ENCODE assay signal across 1 cellular context in genomic region chr6:15386110-15386755, GRCh38.
TF ChIP-seq lines count a peak whose summit lies in the region.

No MANE protein-coding gene starts in this region.

TF ChIP-seq in HEK293, 187 proteins besides CTCF, POLR2A, EP300 and RAD21 (continued from another document):
- peak; percentile 37; the same call in 1 of the 2 replicates for TF ChIP-seq ZSCAN4 (tag by site-specific recombination; IDR thresholded peaks at IDR 0.05)
- no peak for TF ChIP-seq KLF7 (tag by site-specific recombination; IDR thresholded peaks at IDR 0.05; ENCODE audit: borderline replicate concordance)
- no peak for TF ChIP-seq SP2 (tag by site-specific recombination; IDR thresholded peaks at IDR 0.05)
- TF ChIP-seq ZNF624 (tag by site-specific recombination; IDR thresholded peaks at IDR 0.05), result no peak
- no peak for TF ChIP-seq ZNF837 (tag by site-specific recombination; IDR thresholded peaks at IDR 0.05)
- no peak for TF ChIP-seq ZNF112 (tag by site-specific recombination; IDR thresholded peaks at IDR 0.05)
- no peak for TF ChIP-seq HOXC10 (CRISPR knock-in tag; IDR thresholded peaks at IDR 0.05)
- no peak for TF ChIP-seq ZNF174 (tag by site-specific recombination; IDR thresholded peaks at IDR 0.05)
- no peak for TF ChIP-seq GLI4 (tag by site-specific recombination; IDR thresholded peaks at IDR 0.05)
- TF ChIP-seq ZNF2 (tag by site-specific recombination; IDR thresholded peaks at IDR 0.05), result 0 out of 2 replicates have a peak, but pooled peaks have one; percentile 37
- no peak for TF ChIP-seq ZNF76 (tag by site-specific recombination; IDR thresholded peaks at IDR 0.05; ENCODE audit: borderline replicate concordance, low read depth)
- peak; percentile 93 for TF ChIP-seq FEZF1 (tag by site-specific recombination; IDR thresholded peaks at IDR 0.05)
- no peak for TF ChIP-seq ZNF157 (tag by site-specific recombination; IDR thresholded peaks at IDR 0.05)
- TF ChIP-seq ELK4 (IDR thresholded peaks at IDR 0.05; ENCODE audit: borderline replicate concordance, low read depth, low read length), result no peak
- TF ChIP-seq ZNF747 (tag by site-specific recombination; IDR thresholded peaks at IDR 0.05), result no peak
- TF ChIP-seq ZFHX2 (tag by site-specific recombination; conservative IDR thresholded peaks at IDR 0.05), result peak; percentile 73
- no peak for TF ChIP-seq ZNF677 (tag by site-specific recombination; IDR thresholded peaks at IDR 0.05)
- no peak for TF ChIP-seq ZNF561 (tag by site-specific recombination; IDR thresholded peaks at IDR 0.05; ENCODE audit: borderline replicate concordance)
- TF ChIP-seq ZNF785 (tag by site-specific recombination; IDR thresholded peaks at IDR 0.05), result no peak
- no peak for TF ChIP-seq ZNF404 (tag by site-specific recombination; IDR thresholded peaks at IDR 0.05)
- TF ChIP-seq ZNF19 (tag by site-specific recombination; IDR thresholded peaks at IDR 0.05; ENCODE audit: low read depth), result no peak
- TF ChIP-seq ZNF660 (tag by site-specific recombination; IDR thresholded peaks at IDR 0.05), result no peak
- no peak for TF ChIP-seq KLF10 (tag by site-specific recombination; IDR thresholded peaks at IDR 0.05)
- no peak for TF ChIP-seq ZNF391 (tag by site-specific recombination; IDR thresholded peaks at IDR 0.05; ENCODE audit: borderline replicate concordance, low read depth)
